In genomic region chr9:129720181-129720864, GRCh38 we compare ENCODE assay signal across 1 cellular context.
TF ChIP-seq lines count a peak whose summit lies in the region.

No MANE protein-coding gene starts in this region.

TF ChIP-seq in H1, 55 proteins besides CTCF, POLR2A, EP300 and RAD21:
- no peak for TF ChIP-seq SIN3A (conservative IDR thresholded peaks at IDR 0.05 in 1 of 2, IDR thresholded peaks at IDR 0.05 in 1 of 2; ENCODE audit: low read depth in 1 of 2, low read length in 2 of 2)
- no peak for TF ChIP-seq RFX5 (IDR thresholded peaks at IDR 0.05; ENCODE audit: borderline replicate concordance, low read depth, low read length)
- TF ChIP-seq KDM5A (IDR thresholded peaks at IDR 0.05; ENCODE audit: low read length) = no peak
- TF ChIP-seq, protein P1, sequence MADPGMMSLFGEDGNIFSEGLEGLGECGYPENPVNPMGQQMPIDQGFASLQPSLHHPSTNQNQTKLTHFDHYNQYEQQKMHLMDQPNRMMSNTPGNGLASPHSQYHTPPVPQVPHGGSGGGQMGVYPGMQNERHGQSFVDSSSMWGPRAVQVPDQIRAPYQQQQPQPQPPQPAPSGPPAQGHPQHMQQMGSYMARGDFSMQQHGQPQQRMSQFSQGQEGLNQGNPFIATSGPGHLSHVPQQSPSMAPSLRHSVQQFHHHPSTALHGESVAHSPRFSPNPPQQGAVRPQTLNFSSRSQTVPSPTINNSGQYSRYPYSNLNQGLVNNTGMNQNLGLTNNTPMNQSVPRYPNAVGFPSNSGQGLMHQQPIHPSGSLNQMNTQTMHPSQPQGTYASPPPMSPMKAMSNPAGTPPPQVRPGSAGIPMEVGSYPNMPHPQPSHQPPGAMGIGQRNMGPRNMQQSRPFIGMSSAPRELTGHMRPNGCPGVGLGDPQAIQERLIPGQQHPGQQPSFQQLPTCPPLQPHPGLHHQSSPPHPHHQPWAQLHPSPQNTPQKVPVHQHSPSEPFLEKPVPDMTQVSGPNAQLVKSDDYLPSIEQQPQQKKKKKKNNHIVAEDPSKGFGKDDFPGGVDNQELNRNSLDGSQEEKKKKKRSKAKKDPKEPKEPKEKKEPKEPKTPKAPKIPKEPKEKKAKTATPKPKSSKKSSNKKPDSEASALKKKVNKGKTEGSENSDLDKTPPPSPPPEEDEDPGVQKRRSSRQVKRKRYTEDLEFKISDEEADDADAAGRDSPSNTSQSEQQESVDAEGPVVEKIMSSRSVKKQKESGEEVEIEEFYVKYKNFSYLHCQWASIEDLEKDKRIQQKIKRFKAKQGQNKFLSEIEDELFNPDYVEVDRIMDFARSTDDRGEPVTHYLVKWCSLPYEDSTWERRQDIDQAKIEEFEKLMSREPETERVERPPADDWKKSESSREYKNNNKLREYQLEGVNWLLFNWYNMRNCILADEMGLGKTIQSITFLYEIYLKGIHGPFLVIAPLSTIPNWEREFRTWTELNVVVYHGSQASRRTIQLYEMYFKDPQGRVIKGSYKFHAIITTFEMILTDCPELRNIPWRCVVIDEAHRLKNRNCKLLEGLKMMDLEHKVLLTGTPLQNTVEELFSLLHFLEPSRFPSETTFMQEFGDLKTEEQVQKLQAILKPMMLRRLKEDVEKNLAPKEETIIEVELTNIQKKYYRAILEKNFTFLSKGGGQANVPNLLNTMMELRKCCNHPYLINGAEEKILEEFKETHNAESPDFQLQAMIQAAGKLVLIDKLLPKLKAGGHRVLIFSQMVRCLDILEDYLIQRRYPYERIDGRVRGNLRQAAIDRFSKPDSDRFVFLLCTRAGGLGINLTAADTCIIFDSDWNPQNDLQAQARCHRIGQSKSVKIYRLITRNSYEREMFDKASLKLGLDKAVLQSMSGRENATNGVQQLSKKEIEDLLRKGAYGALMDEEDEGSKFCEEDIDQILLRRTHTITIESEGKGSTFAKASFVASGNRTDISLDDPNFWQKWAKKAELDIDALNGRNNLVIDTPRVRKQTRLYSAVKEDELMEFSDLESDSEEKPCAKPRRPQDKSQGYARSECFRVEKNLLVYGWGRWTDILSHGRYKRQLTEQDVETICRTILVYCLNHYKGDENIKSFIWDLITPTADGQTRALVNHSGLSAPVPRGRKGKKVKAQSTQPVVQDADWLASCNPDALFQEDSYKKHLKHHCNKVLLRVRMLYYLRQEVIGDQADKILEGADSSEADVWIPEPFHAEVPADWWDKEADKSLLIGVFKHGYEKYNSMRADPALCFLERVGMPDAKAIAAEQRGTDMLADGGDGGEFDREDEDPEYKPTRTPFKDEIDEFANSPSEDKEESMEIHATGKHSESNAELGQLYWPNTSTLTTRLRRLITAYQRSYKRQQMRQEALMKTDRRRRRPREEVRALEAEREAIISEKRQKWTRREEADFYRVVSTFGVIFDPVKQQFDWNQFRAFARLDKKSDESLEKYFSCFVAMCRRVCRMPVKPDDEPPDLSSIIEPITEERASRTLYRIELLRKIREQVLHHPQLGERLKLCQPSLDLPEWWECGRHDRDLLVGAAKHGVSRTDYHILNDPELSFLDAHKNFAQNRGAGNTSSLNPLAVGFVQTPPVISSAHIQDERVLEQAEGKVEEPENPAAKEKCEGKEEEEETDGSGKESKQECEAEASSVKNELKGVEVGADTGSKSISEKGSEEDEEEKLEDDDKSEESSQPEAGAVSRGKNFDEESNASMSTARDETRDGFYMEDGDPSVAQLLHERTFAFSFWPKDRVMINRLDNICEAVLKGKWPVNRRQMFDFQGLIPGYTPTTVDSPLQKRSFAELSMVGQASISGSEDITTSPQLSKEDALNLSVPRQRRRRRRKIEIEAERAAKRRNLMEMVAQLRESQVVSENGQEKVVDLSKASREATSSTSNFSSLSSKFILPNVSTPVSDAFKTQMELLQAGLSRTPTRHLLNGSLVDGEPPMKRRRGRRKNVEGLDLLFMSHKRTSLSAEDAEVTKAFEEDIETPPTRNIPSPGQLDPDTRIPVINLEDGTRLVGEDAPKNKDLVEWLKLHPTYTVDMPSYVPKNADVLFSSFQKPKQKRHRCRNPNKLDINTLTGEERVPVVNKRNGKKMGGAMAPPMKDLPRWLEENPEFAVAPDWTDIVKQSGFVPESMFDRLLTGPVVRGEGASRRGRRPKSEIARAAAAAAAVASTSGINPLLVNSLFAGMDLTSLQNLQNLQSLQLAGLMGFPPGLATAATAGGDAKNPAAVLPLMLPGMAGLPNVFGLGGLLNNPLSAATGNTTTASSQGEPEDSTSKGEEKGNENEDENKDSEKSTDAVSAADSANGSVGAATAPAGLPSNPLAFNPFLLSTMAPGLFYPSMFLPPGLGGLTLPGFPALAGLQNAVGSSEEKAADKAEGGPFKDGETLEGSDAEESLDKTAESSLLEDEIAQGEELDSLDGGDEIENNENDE (IDR thresholded peaks at IDR 0.05; ENCODE audit: insufficient replicate concordance, low read length) = no peak
- no peak for TF ChIP-seq BCL11A (IDR thresholded peaks at IDR 0.05; ENCODE audit: low read depth in 2 of 2, low read length in 2 of 2)
- no peak for TF ChIP-seq RNF2 (IDR thresholded peaks at IDR 0.05; ENCODE audit: borderline replicate concordance, low read depth, low read length, missing control alignments, poor library complexity, severe bottlenecking)
- TF ChIP-seq RXRA (IDR thresholded peaks at IDR 0.05; ENCODE audit: insufficient read depth, low read depth, low read length) = no peak
- TF ChIP-seq TBP (IDR thresholded peaks at IDR 0.05; ENCODE audit: low read depth, low read length) = no peak
- TF ChIP-seq SRF (IDR thresholded peaks at IDR 0.05; ENCODE audit: low read depth, low read length) = no peak
- 0 out of 2 replicates have a peak, but pooled peaks have one; percentile 61 for TF ChIP-seq GABPA (IDR thresholded peaks at IDR 0.05; ENCODE audit: borderline replicate concordance, insufficient read depth, low read length)
- no peak for TF ChIP-seq USF2 (IDR thresholded peaks at IDR 0.05; ENCODE audit: low read length)
- peak; percentile 82 for TF ChIP-seq YY1 (IDR thresholded peaks at IDR 0.05; ENCODE audit: low read depth, low read length)
- TF ChIP-seq ATF3 (IDR thresholded peaks at IDR 0.05; ENCODE audit: insufficient read depth, low read depth, low read length) = no peak
- TF ChIP-seq, protein P2, sequence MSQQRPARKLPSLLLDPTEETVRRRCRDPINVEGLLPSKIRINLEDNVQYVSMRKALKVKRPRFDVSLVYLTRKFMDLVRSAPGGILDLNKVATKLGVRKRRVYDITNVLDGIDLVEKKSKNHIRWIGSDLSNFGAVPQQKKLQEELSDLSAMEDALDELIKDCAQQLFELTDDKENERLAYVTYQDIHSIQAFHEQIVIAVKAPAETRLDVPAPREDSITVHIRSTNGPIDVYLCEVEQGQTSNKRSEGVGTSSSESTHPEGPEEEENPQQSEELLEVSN (IDR thresholded peaks at IDR 0.05) = peak; percentile 65; the same call in 1 of the 2 replicates
- no peak for TF ChIP-seq TEAD4 (IDR thresholded peaks at IDR 0.05; ENCODE audit: low read depth, low read length)
- no peak for TF ChIP-seq GTF2F1 (IDR thresholded peaks at IDR 0.05; ENCODE audit: borderline replicate concordance, low read depth, low read length)
- no peak for TF ChIP-seq SP1 (IDR thresholded peaks at IDR 0.05; ENCODE audit: low read depth, low read length)
- no peak for TF ChIP-seq RBBP5 (IDR thresholded peaks at IDR 0.05; ENCODE audit: borderline replicate concordance, low read depth, low read length)
- TF ChIP-seq ASH2L (IDR thresholded peaks at IDR 0.05; ENCODE audit: low read length) = no peak
- no peak for TF ChIP-seq CEBPB (IDR thresholded peaks at IDR 0.05; ENCODE audit: low read depth, low read length)
- no peak for TF ChIP-seq CREB1 (IDR thresholded peaks at IDR 0.05)
- no peak for TF ChIP-seq EGR1 (IDR thresholded peaks at IDR 0.05; ENCODE audit: borderline replicate concordance, low read depth, low read length)
- TF ChIP-seq KDM4A (IDR thresholded peaks at IDR 0.05; ENCODE audit: low read depth, low read length, severe bottlenecking) = no peak
- no peak for TF ChIP-seq TAF7 (optimal IDR thresholded peaks at IDR 0.05; ENCODE audit: borderline replicate concordance, low read depth, low read length)
- TF ChIP-seq CHD1 (IDR thresholded peaks at IDR 0.05; ENCODE audit: low read depth, low read length) = no peak
- TF ChIP-seq NRF1 (IDR thresholded peaks at IDR 0.05; ENCODE audit: low read depth, low read length) = no peak
- no peak for TF ChIP-seq BRCA1 (IDR thresholded peaks at IDR 0.05; ENCODE audit: low read depth, low read length)
- no peak for TF ChIP-seq FOSL1 (IDR thresholded peaks at IDR 0.05; ENCODE audit: insufficient read depth, low read depth, low read length)
- TF ChIP-seq CTBP2 (IDR thresholded peaks at IDR 0.05; ENCODE audit: borderline replicate concordance, insufficient read depth, insufficient read length, low read length) = no peak
- TF ChIP-seq CBX5 (IDR thresholded peaks at IDR 0.05; ENCODE audit: low read depth, low read length) = no peak
- TF ChIP-seq, protein P3, sequence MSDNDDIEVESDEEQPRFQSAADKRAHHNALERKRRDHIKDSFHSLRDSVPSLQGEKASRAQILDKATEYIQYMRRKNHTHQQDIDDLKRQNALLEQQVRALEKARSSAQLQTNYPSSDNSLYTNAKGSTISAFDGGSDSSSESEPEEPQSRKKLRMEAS (IDR thresholded peaks at IDR 0.05) = peak; percentile 30; the same call in 1 of the 2 replicates
- no peak for TF ChIP-seq EZH2 (IDR thresholded peaks at IDR 0.05; ENCODE audit: low read depth, low read length, severe bottlenecking)
- no peak for TF ChIP-seq MAFK (IDR thresholded peaks at IDR 0.05; ENCODE audit: low read depth, low read length)
- no peak for TF ChIP-seq SP4 (IDR thresholded peaks at IDR 0.05; ENCODE audit: low read length)
- no peak for TF ChIP-seq ZNF274 (IDR thresholded peaks at IDR 0.05; ENCODE audit: borderline replicate concordance, extremely low read depth, low read length)
- no peak for TF ChIP-seq POU5F1 (IDR thresholded peaks at IDR 0.05; ENCODE audit: low read depth, low read length)
- no peak for TF ChIP-seq SP2 (IDR thresholded peaks at IDR 0.05; ENCODE audit: low read length)
- TF ChIP-seq CHD2 (IDR thresholded peaks at IDR 0.05; ENCODE audit: low read length) = no peak
- TF ChIP-seq POLR2AphosphoS5 (IDR thresholded peaks at IDR 0.05; ENCODE audit: low read depth, low read length) = no peak
- TF ChIP-seq SUZ12 (IDR thresholded peaks at IDR 0.05; ENCODE audit: low read length) = no peak
- peak in 1 of 2 experiments; percentile 69; a peak in 1 of 4 replicates for TF ChIP-seq HDAC2 (IDR thresholded peaks at IDR 0.05; ENCODE audit: borderline replicate concordance in 1 of 2, low read depth in 2 of 2, low read length in 2 of 2)
- TF ChIP-seq KDM1A (IDR thresholded peaks at IDR 0.05; ENCODE audit: borderline replicate concordance, low read length) = peak; percentile 96
- no peak for TF ChIP-seq CBX8 (IDR thresholded peaks at IDR 0.05; ENCODE audit: borderline replicate concordance, low read depth, low read length)
- TF ChIP-seq, protein P4, sequence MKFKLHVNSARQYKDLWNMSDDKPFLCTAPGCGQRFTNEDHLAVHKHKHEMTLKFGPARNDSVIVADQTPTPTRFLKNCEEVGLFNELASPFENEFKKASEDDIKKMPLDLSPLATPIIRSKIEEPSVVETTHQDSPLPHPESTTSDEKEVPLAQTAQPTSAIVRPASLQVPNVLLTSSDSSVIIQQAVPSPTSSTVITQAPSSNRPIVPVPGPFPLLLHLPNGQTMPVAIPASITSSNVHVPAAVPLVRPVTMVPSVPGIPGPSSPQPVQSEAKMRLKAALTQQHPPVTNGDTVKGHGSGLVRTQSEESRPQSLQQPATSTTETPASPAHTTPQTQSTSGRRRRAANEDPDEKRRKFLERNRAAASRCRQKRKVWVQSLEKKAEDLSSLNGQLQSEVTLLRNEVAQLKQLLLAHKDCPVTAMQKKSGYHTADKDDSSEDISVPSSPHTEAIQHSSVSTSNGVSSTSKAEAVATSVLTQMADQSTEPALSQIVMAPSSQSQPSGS (IDR thresholded peaks at IDR 0.05; ENCODE audit: low read length) = no peak
